Comparison of ENCODE assay signal across 10 cellular contexts in genomic region chr1:21896652-21897532, GRCh38. TPM values are rescaled to one million over a fixed set of nuclear protein-coding genes. Genes with fewer than 3 reads are reported as not detected.
A peak's percentile ranks its signal among the peaks of the same experiment; 100 is the strongest.
DNase-seq lines count a peak whose midpoint lies in the region; ATAC-seq and TF ChIP-seq lines count a peak whose summit lies in the region.
"Had no signal": no experiment of that assay in that cellular context is flagged by ENCODE, and none has a peak within 500 bp of the region (broad histone marks: within the 10 kb centered on the region; RNA-seq: fewer than 3 reads in every experiment).

No MANE protein-coding gene starts in this region.

- H3K4me1 Mint-ChIP-seq in CD14-positive monocyte = no peaks in the 10 kb centered on the region
- H3K4me1 Mint-ChIP-seq: memory B cell had no signal

- no peak overlapping the region for H3K4me3 Mint-ChIP-seq in CD14-positive monocyte
- H3K4me3 Mint-ChIP-seq: memory B cell had no signal

- no peaks in the 10 kb centered on the region for H3K9me3 Mint-ChIP-seq in CD14-positive monocyte
- H3K9me3 Mint-ChIP-seq: memory B cell had no signal

- no peaks in the 10 kb centered on the region for H3K36me3 Mint-ChIP-seq in CD14-positive monocyte
- H3K36me3 Mint-ChIP-seq: memory B cell had no signal

- H3K9me3 ChIP-seq in mucosa of descending colon = no peaks in the 10 kb centered on the region
- no peaks in the 10 kb centered on the region for H3K9me3 ChIP-seq in thoracic aorta

- peak overlapping the region; percentile 99 for H3K27ac ChIP-seq in thoracic aorta

- TF ChIP-seq CTCF in mucosa of descending colon (IDR thresholded peaks at IDR 0.05) (no peak), thoracic aorta (IDR thresholded peaks at IDR 0.05) (no peak), GM10266 (IDR thresholded peaks at IDR 0.05; ENCODE audit: control insufficient read depth, insufficient read depth, low read depth, missing control alignments) (no peak), CD14-positive monocyte (IDR thresholded peaks at IDR 0.05) (no peak)

- peaks cover 1 to 6% (median 3%) of the 10 kb centered on the region in 3 donors for H3K27me3 Mint-ChIP-seq in CD14-positive monocyte (ENCODE audit: low read depth in 3 of 3)

- no peak overlapping the region for H3K4me3 ChIP-seq in mucosa of descending colon
- H3K4me3 ChIP-seq in thoracic aorta = peak overlapping the region; percentile 1

- H3K4me1 ChIP-seq in mucosa of descending colon (ENCODE audit: low read depth) (peaks cover 52% of the 10 kb centered on the region), thoracic aorta (ENCODE audit: control insufficient read depth in 1 of 2, low read depth in 2 of 2) (peaks cover 64 to 96% of the 10 kb centered on the region in 2 donors)

- H3K36me3 ChIP-seq in mucosa of descending colon (ENCODE audit: low read depth) (no peaks in the 10 kb centered on the region), thoracic aorta (peaks cover 30% of the 10 kb centered on the region)

- H3K27ac Mint-ChIP-seq in CD14-positive monocyte = peak overlapping the region in 1 of 7 donors; percentile 26
- H3K27ac Mint-ChIP-seq: memory B cell had no signal

- DNase-seq in NCI-H69 (lab: John Stamatoyannopoulos, UW) (peak; percentile 12), fibroblast of gingiva (ENCODE audit: low read depth) (peak; percentile 65), mucosa of descending colon (peak; percentile 76 to 84 (median 84)), thoracic aorta (ENCODE audit: low spot score) (no peak), GM10266 (ENCODE audit: extremely low spot score) (no peak), GDM1 (lab: John Stamatoyannopoulos, UW) (no peak), NCI-H748 (lab: John Stamatoyannopoulos, UW; ENCODE audit: unreplicated experiment) (no peak), CD14-positive monocyte (ENCODE audit: low spot score) (no peak)
- DNase-seq: SHP77 had no signal

- intact Hi-C loops in mucosa of descending colon (cut with DNase I, micrococcal nuclease) (no loop called here), CD14-positive monocyte (cut with micrococcal nuclease) (no loop called here)

- H3K27me3 ChIP-seq in thoracic aorta (replicated peaks; ENCODE audit: insufficient read depth) = no peaks in the 10 kb centered on the region

- peak; percentile 85 for ATAC-seq in mucosa of descending colon
- no peak for ATAC-seq in thoracic aorta (ENCODE audit: insufficient number of reproducible peaks, low FRiP score, low read depth)

RNA-seq across cellular contexts. Expression of gene HSPG2, which starts 40.2 kb away (rescaled TPM):
- 100 to 1,000 TPM; 142 to 436 (median 197) TPM for total RNA-seq in mucosa of descending colon
- total RNA-seq in thoracic aorta = 100 to 1,000 TPM; 684 to 846 TPM
- polyA plus RNA-seq in CD14-positive monocyte = not detected

Comparison
In these comparisons a context has a peak if more than half of its experiments do, and no peak if none do; other contexts are left out.
1. DNase-seq: peak in NCI-H69 (single experiment), fibroblast of gingiva (single experiment) and mucosa of descending colon (3 of 3); none in thoracic aorta (single experiment), GM10266 (single experiment), GDM1 (single experiment), NCI-H748 (single experiment) and CD14-positive monocyte (single experiment).